In genomic region chr16:90022209-90023077, GRCh38 we compare ENCODE assay signal across 8 cellular contexts. TPM values are rescaled to one million over a fixed set of nuclear protein-coding genes. Genes with fewer than 3 reads are reported as not detected.
A peak's percentile ranks its signal among the peaks of the same experiment; 100 is the strongest.
DNase-seq lines count a peak whose midpoint lies in the region; ATAC-seq, FAIRE-seq and TF ChIP-seq lines count a peak whose summit lies in the region.

No MANE protein-coding gene starts in this region.

- no peaks in the 10 kb centered on the region; the same call in none of the 2 replicates for H3K9me1 ChIP-seq in IMR-90 (ENCODE audit: insufficient read depth, low read length)

- intact Hi-C loops in IMR-90 (cut with micrococcal nuclease) (loop anchor here (10.0 kb wide), 1 partner anchor 98 kb away; the partner anchor contains the start of gene TUBB3), PC-3 (cut with micrococcal nuclease) (no loop called here), natural killer cell (cut with micrococcal nuclease) (no loop called here)
- intact Hi-C loops in activated T-helper 1 cell treated with anti-CD3 and anti-CD28 coated beads, Interleukin-12 subunit alpha, Interleukin-12 subunit beta, Interleukin-2, Interleukin-4 antibody, amounts not matched to agents 30 ng/mL and 10 ng/mL and 1 ng/mL, durations not matched to agents 14 hours and 24 hours and 36 hours (cut with micrococcal nuclease): loop anchor here (2.0 to 10.0 kb wide), 2 partner anchors 54 to 98 kb away; partner anchors contain the start of genes PRDM7 and TUBB3

- H3K36me3 Mint-ChIP-seq in activated T-helper 1 cell treated with anti-CD3 and anti-CD28 coated beads, Interleukin-12 subunit alpha, Interleukin-12 subunit beta, Interleukin-2, Interleukin-4 antibody, amounts not matched to agents 30 ng/mL and 10 ng/mL and 1 ng/mL, durations not matched to agents 14 hours and 24 hours and 36 hours (ENCODE audit: low read depth): peaks cover 4% of the 10 kb centered on the region
- no peaks in the 10 kb centered on the region for H3K36me3 Mint-ChIP-seq in natural killer cell

- H3K9me2 ChIP-seq in PC-3 (replicated peaks; ENCODE audit: low read length): no peaks in the 10 kb centered on the region

- peak overlapping the region; percentile 28 for H2BK5ac ChIP-seq in IMR-90 (ENCODE audit: low read depth, low read length, poor library complexity, severe bottlenecking)

- peak overlapping the region; percentile 43; the same call in 1 of the 2 replicates for H2AK5ac ChIP-seq in IMR-90 (ENCODE audit: low read depth, low read length)

- POLR2A ChIA-PET in IMR-90 (lab: Charles Lee; ENCODE audit: unreplicated experiment): no interaction called here
- POLR2A ChIA-PET in PC-3 (lab: Charles Lee; ENCODE audit: unreplicated experiment): no interaction called here

- peak overlapping the region; percentile 13; the same call in 1 of the 2 replicates for H2BK120ac ChIP-seq in IMR-90 (ENCODE audit: low read depth, low read length)

- H3K9ac ChIP-seq in IMR-90 (ENCODE audit: low read depth, low read length) (peak overlapping the region; percentile 67), PC-3 (ENCODE audit: low read length) (peak overlapping the region; percentile 89), fibroblast of lung (ENCODE audit: insufficient read depth, low read length) (peak overlapping the region; percentile 92)

- BruUV-seq in IMR-90 (replicated peaks; lab: Mats Ljungman, UMichigan) (no TSS peak), PC-3 (replicated peaks; lab: Mats Ljungman, UMichigan) (TSS peak; percentile 51)

- H3K27me3 ChIP-seq in IMR-90 (ENCODE audit: control insufficient read depth, insufficient read depth, low read length): no peaks in the 10 kb centered on the region
- H3K27me3 ChIP-seq in PC-3 (ENCODE audit: low read length): no peaks in the 10 kb centered on the region
- no peaks in the 10 kb centered on the region for H3K27me3 ChIP-seq in fibroblast of lung (ENCODE audit: control insufficient read depth, insufficient read depth, low read length)

- peak overlapping the region; percentile 76 for H3K4me3 Mint-ChIP-seq in activated T-helper 1 cell treated with anti-CD3 and anti-CD28 coated beads, Interleukin-12 subunit alpha, Interleukin-12 subunit beta, Interleukin-2, Interleukin-4 antibody, amounts not matched to agents 30 ng/mL and 10 ng/mL and 1 ng/mL, durations not matched to agents 14 hours and 24 hours and 36 hours
- H3K4me3 Mint-ChIP-seq in natural killer cell: peak overlapping the region; percentile 69

- peaks cover 17% of the 10 kb centered on the region for H3K4me1 Mint-ChIP-seq in activated T-helper 1 cell treated with anti-CD3 and anti-CD28 coated beads, Interleukin-12 subunit alpha, Interleukin-12 subunit beta, Interleukin-2, Interleukin-4 antibody, amounts not matched to agents 30 ng/mL and 10 ng/mL and 1 ng/mL, durations not matched to agents 14 hours and 24 hours and 36 hours (ENCODE audit: low read depth)
- peaks cover 8 to 32% of the 10 kb centered on the region in 2 donors for H3K4me1 Mint-ChIP-seq in natural killer cell

- dilution Hi-C loops in IMR-90 (cut with HindIII; ENCODE audit: low sequenced_read_pairs, unreplicated experiment): no loop called here

- peaks cover 3% of the 10 kb centered on the region for H3K9me3 Mint-ChIP-seq in activated T-helper 1 cell treated with anti-CD3 and anti-CD28 coated beads, Interleukin-12 subunit alpha, Interleukin-12 subunit beta, Interleukin-2, Interleukin-4 antibody, amounts not matched to agents 30 ng/mL and 10 ng/mL and 1 ng/mL, durations not matched to agents 14 hours and 24 hours and 36 hours
- no peaks in the 10 kb centered on the region for H3K9me3 Mint-ChIP-seq in natural killer cell

- H2AK9ac ChIP-seq in IMR-90 (replicated peaks; ENCODE audit: low read depth, low read length, poor library complexity): peak overlapping the region; percentile 82

- H2AFZ ChIP-seq in IMR-90 (replicated peaks; ENCODE audit: low read length, poor library complexity): peak overlapping the region; percentile 88
- H2AFZ ChIP-seq in PC-3 (ENCODE audit: low read length): peak overlapping the region; percentile 82
- peak overlapping the region; percentile 95 for H2AFZ ChIP-seq in fibroblast of lung (ENCODE audit: low read length)

- no peak for TF ChIP-seq POLR2A in IMR-90 (IDR thresholded peaks at IDR 0.05; ENCODE audit: low read depth, low read length)

- DNase-seq in Ammon's horn (ENCODE audit: low spot score) (peak; percentile 91), GM19239 (ENCODE audit: insufficient read length, low spot score) (peak; percentile 96), IMR-90 (peak; percentile 82), PC-3 (peak; percentile 87), fibroblast of lung (ENCODE audit: low read depth in 2 of 2) (peak; percentile 82 to 88), natural killer cell (peak; percentile 77)
- DNase-seq in activated T-helper 1 cell treated with anti-CD3 and anti-CD28 coated beads, Interleukin-12 subunit alpha, Interleukin-12 subunit beta, Interleukin-2, Interleukin-4 antibody, amounts not matched to agents 30 ng/mL and 10 ng/mL and 1 ng/mL, durations not matched to agents 14 hours and 24 hours and 36 hours (ENCODE audit: low spot score): peak; percentile 83
- peak; percentile 46 to 76 (median 64) for DNase-seq in stimulated activated naive CD4-positive, alpha-beta T cell (lab: John Stamatoyannopoulos, UW)

- H2BK15ac ChIP-seq in IMR-90 (ENCODE audit: low read depth, low read length): peak overlapping the region; percentile 33; the same call in 1 of the 3 replicates

- H3K4me3 ChIP-seq in IMR-90 (ENCODE audit: insufficient read depth, low read depth, low read length) (peak overlapping the region; percentile 53), PC-3 (ENCODE audit: low read length) (peak overlapping the region; percentile 79), fibroblast of lung (replicated peaks in 1 of 4; ENCODE audit: control extremely low read depth in 1 of 4, insufficient read depth in 1 of 4, low read depth in 3 of 4, low read length in 4 of 4) (peak overlapping the region; percentile 59 to 93 (median 84))

- peaks cover 17% of the 10 kb centered on the region for H3K27me3 Mint-ChIP-seq in activated T-helper 1 cell treated with anti-CD3 and anti-CD28 coated beads, Interleukin-12 subunit alpha, Interleukin-12 subunit beta, Interleukin-2, Interleukin-4 antibody, amounts not matched to agents 30 ng/mL and 10 ng/mL and 1 ng/mL, durations not matched to agents 14 hours and 24 hours and 36 hours (ENCODE audit: insufficient read depth)
- peaks cover 0 to 9% of the 10 kb centered on the region in 2 donors for H3K27me3 Mint-ChIP-seq in natural killer cell (ENCODE audit: low read depth in 2 of 2)

- H3K56ac ChIP-seq in IMR-90 (ENCODE audit: extremely low read depth, insufficient read depth, low read length): peak overlapping the region; percentile 6; the same call in 1 of the 2 replicates

- peak overlapping the region; percentile 78 for H4K5ac ChIP-seq in IMR-90 (ENCODE audit: low read depth, low read length)

- ATAC-seq in IMR-90 (ENCODE audit: low read depth) (peak; percentile 76), PC-3 (peak; percentile 71), natural killer cell (peak; percentile 83 to 95 (median 94))

- peak overlapping the region; percentile 64 for H3K4ac ChIP-seq in IMR-90 (ENCODE audit: low read depth, low read length)

- no peaks in the 10 kb centered on the region for H3K9me3 ChIP-seq in IMR-90 (ENCODE audit: control insufficient read depth, insufficient read depth, low read length)
- H3K9me3 ChIP-seq in PC-3 (ENCODE audit: low read length): no peaks in the 10 kb centered on the region
- H3K9me3 ChIP-seq in fibroblast of lung (ENCODE audit: control insufficient read depth, insufficient read depth, low read depth, low read length): no peaks in the 10 kb centered on the region

- H3K14ac ChIP-seq in IMR-90 (replicated peaks; ENCODE audit: low read depth, low read length): peak overlapping the region; percentile 68

- H3K18ac ChIP-seq in IMR-90 (ENCODE audit: low read depth, low read length): peak overlapping the region; percentile 47; the same call in 1 of the 2 replicates

- H4K8ac ChIP-seq in IMR-90 (ENCODE audit: low read depth in 2 of 2, low read length in 2 of 2): peak overlapping the region; percentile 94 to 95

- FAIRE-seq in GM19239 (lab: Jason Lieb, UNC): peak; percentile 89

- TF ChIP-seq CTCF in IMR-90 (conservative IDR thresholded peaks at IDR 0.05; ENCODE audit: low read depth, low read length) (no peak), PC-3 (conservative IDR thresholded peaks at IDR 0.05; ENCODE audit: low read depth, low read length) (no peak), fibroblast of lung (conservative IDR thresholded peaks at IDR 0.05 in 1 of 2, IDR thresholded peaks at IDR 0.05 in 1 of 2; ENCODE audit: low read depth in 1 of 2, low read length in 2 of 2) (no peak), natural killer cell (IDR thresholded peaks at IDR 0.05) (no peak)

- in situ Hi-C loops in IMR-90 (cut with MboI; ENCODE audit: low sequenced_read_pairs): loop anchor here (5.0 kb wide), 1 partner anchor 50 kb away; no protein-coding TSS in a partner anchor

- TF ChIP-seq RAD21 in IMR-90 (IDR thresholded peaks at IDR 0.05; ENCODE audit: low read length): no peak

- H3K36me3 ChIP-seq in IMR-90 (ENCODE audit: control insufficient read depth, insufficient read depth, low read length) (peaks cover 2% of the 10 kb centered on the region; the same call in 1 of the 2 replicates), PC-3 (ENCODE audit: low read depth, low read length) (no peaks in the 10 kb centered on the region), fibroblast of lung (ENCODE audit: control insufficient read depth, insufficient read depth, low read length) (no peaks in the 10 kb centered on the region)

- WGBS in IMR-90 (ENCODE audit: extremely low coverage in 2 of 2, insufficient read length in 1 of 2), 2 experiments: 6% methylated on average over 38 of the region's 57 CpGs; no CpG with 5 or more reads in 1 of the 2 experiments

- CTCF ChIA-PET in IMR-90 (lab: Yijun Ruan, JAX): no interaction called here
- CTCF ChIA-PET in PC-3 (lab: Charles Lee): no interaction called here

- H3K4me1 ChIP-seq in IMR-90 (ENCODE audit: control insufficient read depth, insufficient read depth, low read length) (peaks cover 10% of the 10 kb centered on the region), PC-3 (ENCODE audit: insufficient read depth, low read length) (peaks cover 35% of the 10 kb centered on the region), fibroblast of lung (ENCODE audit: control insufficient read depth, extremely low read depth, insufficient read depth, low read length) (peaks cover 3% of the 10 kb centered on the region)

- peak overlapping the region; percentile 74 for H4K91ac ChIP-seq in IMR-90 (ENCODE audit: insufficient read depth, low read depth, low read length)

- H2BK20ac ChIP-seq in IMR-90 (ENCODE audit: low read depth, low read length): peak overlapping the region; percentile 10; the same call in 1 of the 2 replicates

- H3K23ac ChIP-seq in IMR-90 (ENCODE audit: low read depth, low read length): peak overlapping the region; percentile 68; the same call in 1 of the 2 replicates

- H3K4me2 ChIP-seq in IMR-90 (ENCODE audit: low read depth, low read length): peak overlapping the region; percentile 85
- peak overlapping the region; percentile 96 for H3K4me2 ChIP-seq in PC-3 (ENCODE audit: low read length)
- H3K4me2 ChIP-seq in fibroblast of lung (ENCODE audit: extremely low read depth, insufficient read depth, low read length): peak overlapping the region; percentile 81

- no peaks in the 10 kb centered on the region for H3F3A ChIP-seq in PC-3 (ENCODE audit: low read length, unreplicated experiment)

- peak overlapping the region; percentile 78 for H3K27ac ChIP-seq in IMR-90 (ENCODE audit: insufficient read depth, low read length)
- H3K27ac ChIP-seq in PC-3 (ENCODE audit: low read length): peak overlapping the region; percentile 44
- H3K27ac ChIP-seq in fibroblast of lung (ENCODE audit: insufficient read depth, low read length): peak overlapping the region; percentile 87

- peaks cover 21% of the 10 kb centered on the region for H3K79me2 ChIP-seq in PC-3 (ENCODE audit: low read length)
- H3K79me2 ChIP-seq in fibroblast of lung (ENCODE audit: control insufficient read depth, insufficient read depth, low read length): peaks cover 2% of the 10 kb centered on the region

- H3K79me1 ChIP-seq in IMR-90 (ENCODE audit: low read depth in 1 of 2, low read length in 2 of 2): peaks cover 10 to 31% of the 10 kb centered on the region in 2 experiments

- H4K20me1 ChIP-seq in IMR-90 (ENCODE audit: insufficient read depth, low read length): peaks cover 3% of the 10 kb centered on the region; the same call in 1 of the 2 replicates
- H4K20me1 ChIP-seq in PC-3 (ENCODE audit: low read length): no peaks in the 10 kb centered on the region
- H4K20me1 ChIP-seq in fibroblast of lung (ENCODE audit: control insufficient read depth, extremely low read depth, insufficient read depth, low read length): no peaks in the 10 kb centered on the region

- peak overlapping the region; percentile 55 for H3K27ac Mint-ChIP-seq in activated T-helper 1 cell treated with anti-CD3 and anti-CD28 coated beads, Interleukin-12 subunit alpha, Interleukin-12 subunit beta, Interleukin-2, Interleukin-4 antibody, amounts not matched to agents 30 ng/mL and 10 ng/mL and 1 ng/mL, durations not matched to agents 14 hours and 24 hours and 36 hours
- peak overlapping the region in 1 of 2 donors; percentile 77 for H3K27ac Mint-ChIP-seq in natural killer cell

RNA-seq across cellular contexts. Expression of gene DBNDD1, which starts 3.2 kb away (rescaled TPM):
- total RNA-seq in IMR-90 (2012; rRNA removed) (3.1 and 3.4 TPM in 2 replicates), PC-3 (2014; rRNA removed) (19.2 and 21.1 TPM in 2 replicates), fibroblast of lung (1.3 and 3.6 TPM in 2 replicates), natural killer cell (under 1 TPM in 1 of 3 donors, not detected in 2; 0.20 TPM)
- polyA plus RNA-seq in IMR-90 (2012; rRNA removed) (23.0 and 26.2 TPM in 2 replicates), fibroblast of lung (2.1 and 7.4 TPM in 2 replicates)
- 14.9 and 31.6 TPM in 2 replicates for polyA plus RNA-seq in IMR-90 (2012; cell fraction: cytosol; rRNA removed)
- polyA plus RNA-seq in IMR-90 (2012; cell fraction: nucleus; rRNA removed; ENCODE audit: low replicate concordance): 11.1 and 18.7 TPM in 2 replicates
- total RNA-seq in activated T-helper 1 cell treated with anti-CD3 and anti-CD28 coated beads, Interleukin-12 subunit alpha, Interleukin-12 subunit beta, Interleukin-2, Interleukin-4 antibody, amounts not matched to agents 30 ng/mL and 10 ng/mL and 1 ng/mL, durations not matched to agents 14 hours and 24 hours and 36 hours: 0.18 TPM in 1 of 2 replicates, not detected in the other
- polyA plus RNA-seq in fibroblast of lung (2012): 2.8 and 11.0 TPM in 2 replicates
- 1.5 and 8.2 TPM in 2 replicates for polyA minus RNA-seq in fibroblast of lung (ENCODE audit: low replicate concordance)

RNA-seq across cellular contexts. Expression of gene PRDM7, which starts 54.7 kb away (rescaled TPM):
- not detected in 2 replicates for total RNA-seq in IMR-90 (2012; rRNA removed)
- not detected in 2 replicates for polyA plus RNA-seq in IMR-90 (2012; rRNA removed)
- polyA plus RNA-seq in IMR-90 (2012; cell fraction: cytosol; rRNA removed): not detected in 2 replicates
- polyA plus RNA-seq in IMR-90 (2012; cell fraction: nucleus; rRNA removed; ENCODE audit: low replicate concordance): 0.03 TPM in 1 of 2 replicates, not detected in the other
- total RNA-seq in PC-3 (2014; rRNA removed): not detected in 2 replicates
- total RNA-seq in activated T-helper 1 cell treated with anti-CD3 and anti-CD28 coated beads, Interleukin-12 subunit alpha, Interleukin-12 subunit beta, Interleukin-2, Interleukin-4 antibody, amounts not matched to agents 30 ng/mL and 10 ng/mL and 1 ng/mL, durations not matched to agents 14 hours and 24 hours and 36 hours: not detected in 2 replicates
- not detected in 2 replicates for total RNA-seq in fibroblast of lung
- not detected in 2 replicates for polyA plus RNA-seq in fibroblast of lung
- polyA plus RNA-seq in fibroblast of lung (2012): not detected in 2 replicates
- not detected in 2 replicates for polyA minus RNA-seq in fibroblast of lung (ENCODE audit: low replicate concordance)
- total RNA-seq in natural killer cell: not detected

Comparison
In these comparisons a context has a peak if more than half of its experiments do, and no peak if none do; other contexts are left out.
1. Peak in every context shown above with its lines: DNase-seq, ATAC-seq, H3K4me3 ChIP-seq and H3K27ac ChIP-seq.
2. intact Hi-C loops: an anchor here in IMR-90 (10.0 kb wide) and activated T-helper 1 cell treated with anti-CD3 and anti-CD28 coated beads, Interleukin-12 subunit alpha, Interleukin-12 subunit beta, Interleukin-2, Interleukin-4 antibody, amounts not matched to agents 30 ng/mL and 10 ng/mL and 1 ng/mL, durations not matched to agents 14 hours and 24 hours and 36 hours (2.0 to 10.0 kb wide); none called in PC-3 and natural killer cell.